ENCODE assay signal across 21 cellular contexts in the genomic region with DNA sequence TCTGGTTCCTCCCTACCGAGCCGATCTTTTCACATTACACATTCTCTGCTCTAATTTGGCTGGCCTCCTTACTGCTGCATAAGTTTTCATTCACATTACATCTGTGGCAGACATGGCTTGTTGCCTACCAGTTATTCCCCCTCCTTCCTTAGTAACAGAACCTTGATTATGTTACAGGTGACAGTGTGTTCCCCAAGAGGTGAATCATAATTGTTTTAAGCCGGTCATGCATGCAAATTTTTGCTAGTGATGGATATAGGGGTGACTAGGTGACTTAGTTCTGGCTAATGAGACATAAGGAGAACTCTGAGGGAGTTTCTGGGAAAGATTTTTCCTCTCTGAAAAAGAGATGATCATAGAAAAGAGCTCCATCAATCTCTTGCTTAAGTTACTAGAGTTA. TPM values are rescaled to one million over a fixed set of nuclear protein-coding genes. Genes with fewer than 3 reads are reported as not detected.
A peak's percentile ranks its signal among the peaks of the same experiment; 100 is the strongest.
DNase-seq lines count a peak whose midpoint lies in the region; ATAC-seq, FAIRE-seq and TF ChIP-seq lines count a peak whose summit lies in the region.
"Had no signal": no experiment of that assay in that cellular context is flagged by ENCODE, and none has a peak within 500 bp of the region (broad histone marks: within the 10 kb centered on the region; RNA-seq: fewer than 3 reads in every experiment).

No MANE protein-coding gene starts in this region.

- no peak for DNase-seq in HFFc6
- DNase-seq in RCC 7860 (ENCODE audit: low spot score): peak; percentile 44
- DNase-seq in foreskin keratinocyte: no peak
- DNase-seq in renal cortical epithelial cell (ENCODE audit: low read depth): peak; percentile 92
- no peak for DNase-seq in activated CD4-positive, alpha-beta T cell treated with anti-CD3 and anti-CD28 coated beads, Interleukin-2, amount 50 U/mL, for 48 hours
- DNase-seq: BE2C; CD4-positive, alpha-beta memory T cell; DMS153; DMS79 treated with DMSO at 0.1 percent for 48 hours; EL; GOT3; H9 had no signal

- no peak overlapping the region for H3K27ac ChIP-seq in foreskin keratinocyte
- H3K27ac ChIP-seq: C4-2B had no signal

- no peaks in the 10 kb centered on the region for H3K9me3 Mint-ChIP-seq in HFFc6

- peaks cover 10% of the 10 kb centered on the region for H3K4me1 Mint-ChIP-seq in HFFc6 (ENCODE audit: low read depth)
- H3K4me1 Mint-ChIP-seq: CD4-positive, alpha-beta memory T cell; H9 had no signal

- no peak for FAIRE-seq in RCC 7860 (lab: Jason Lieb, UNC)
- FAIRE-seq: A204.1, D721Med, G401.6, GM12891, HepG2, HTR-8/SVneo had no signal

- H3K27me3 Mint-ChIP-seq in HFFc6 (ENCODE audit: insufficient read depth): no peaks in the 10 kb centered on the region; the same call in none of the 2 replicates
- H3K27me3 Mint-ChIP-seq: CD4-positive, alpha-beta memory T cell had no signal

- H3K36me3 Mint-ChIP-seq in HFFc6 (ENCODE audit: low read depth): no peaks in the 10 kb centered on the region
- H3K36me3 Mint-ChIP-seq: CD4-positive, alpha-beta memory T cell had no signal

- peak overlapping the region; percentile 3; the same call in 1 of the 2 replicates for H3K27ac Mint-ChIP-seq in HFFc6
- H3K27ac Mint-ChIP-seq: CD4-positive, alpha-beta memory T cell; H9 had no signal

- ATAC-seq in foreskin keratinocyte: peak; percentile 28
- ATAC-seq in HG02610 (IDR thresholded peaks at IDR 0.05; ENCODE audit: unreplicated experiment): no peak
- ATAC-seq in HG03432 (IDR thresholded peaks at IDR 0.05; ENCODE audit: unreplicated experiment): no peak
- ATAC-seq: HepG2 had no signal

- H3K27me3 ChIP-seq in foreskin keratinocyte: no peaks in the 10 kb centered on the region
- H3K27me3 ChIP-seq: BE2C had no signal

- no peak overlapping the region for H3K4me3 Mint-ChIP-seq in HFFc6
- H3K4me3 Mint-ChIP-seq: CD4-positive, alpha-beta memory T cell; H9 had no signal

- no peaks in the 10 kb centered on the region for H3K4me1 ChIP-seq in foreskin keratinocyte
- H3K4me1 ChIP-seq: BE2C had no signal

- TF ChIP-seq CTCF in HFFc6 (IDR thresholded peaks at IDR 0.05) (no peak), foreskin keratinocyte (conservative IDR thresholded peaks at IDR 0.05) (no peak)

RNA-seq across cellular contexts. Expression of gene LAMP2, which starts 8.4 kb away (rescaled TPM):
- total RNA-seq in HFFc6 (2021; fragmentation: NEBNext Ultra II Directional; extraction: Animal tissue kit (Norgen Biotek cat#: 25700)): 100 to 1,000 TPM in 5 of 6 experiments, 10 to 100 TPM in 1; 95.6 to 124 (median 114) TPM
- total RNA-seq in foreskin keratinocyte (88.7 and 96.4 TPM in 2 replicates), renal cortical epithelial cell (183 and 243 TPM in 2 replicates)
- polyA plus RNA-seq in foreskin keratinocyte: 42.3 and 44.8 TPM in 2 replicates

Comparison
In these comparisons a context has a peak if more than half of its experiments do, and no peak if none do; other contexts are left out.
1. DNase-seq: peak in RCC 7860 (single experiment) and renal cortical epithelial cell (single experiment); none in HFFc6 (single experiment), foreskin keratinocyte (0 of 2) and activated CD4-positive, alpha-beta T cell treated with anti-CD3 and anti-CD28 coated beads, Interleukin-2, amount 50 U/mL, for 48 hours (0 of 2).